Comparison of ENCODE assay signal across 1 cellular context in genomic region chr17:75595919-75596310, GRCh38.
TF ChIP-seq lines count a peak whose summit lies in the region.

No MANE protein-coding gene starts in this region.

TF ChIP-seq in HepG2, 621 proteins besides CTCF, POLR2A, EP300 and RAD21:
- TF ChIP-seq ZFP36 (IDR thresholded peaks at IDR 0.05; ENCODE audit: borderline replicate concordance, low read depth, low read length, partially characterized antibody): peak; percentile 77
- no peak for TF ChIP-seq ZBTB7B (CRISPR knock-in tag; IDR thresholded peaks at IDR 0.05)
- no peak for TF ChIP-seq FOXA1 (IDR thresholded peaks at IDR 0.05)
- no peak for TF ChIP-seq FOXA1 (CRISPR knock-in tag; IDR thresholded peaks at IDR 0.05)
- no peak for TF ChIP-seq ZNF747 (CRISPR knock-in tag; IDR thresholded peaks at IDR 0.05; ENCODE audit: borderline replicate concordance)
- no peak for TF ChIP-seq SMARCC2 (IDR thresholded peaks at IDR 0.05)
- no peak for TF ChIP-seq STAT6 (CRISPR knock-in tag; IDR thresholded peaks at IDR 0.05; ENCODE audit: borderline replicate concordance)
- no peak for TF ChIP-seq POLR2AphosphoS5 (IDR thresholded peaks at IDR 0.05; ENCODE audit: low read depth, low read length)
- no peak for TF ChIP-seq NPAS2 (CRISPR knock-in tag; IDR thresholded peaks at IDR 0.05; ENCODE audit: borderline replicate concordance)
- no peak for TF ChIP-seq RORA (CRISPR knock-in tag; IDR thresholded peaks at IDR 0.05)
